20 cellular contexts compared by ENCODE assay signal in the genomic region with DNA sequence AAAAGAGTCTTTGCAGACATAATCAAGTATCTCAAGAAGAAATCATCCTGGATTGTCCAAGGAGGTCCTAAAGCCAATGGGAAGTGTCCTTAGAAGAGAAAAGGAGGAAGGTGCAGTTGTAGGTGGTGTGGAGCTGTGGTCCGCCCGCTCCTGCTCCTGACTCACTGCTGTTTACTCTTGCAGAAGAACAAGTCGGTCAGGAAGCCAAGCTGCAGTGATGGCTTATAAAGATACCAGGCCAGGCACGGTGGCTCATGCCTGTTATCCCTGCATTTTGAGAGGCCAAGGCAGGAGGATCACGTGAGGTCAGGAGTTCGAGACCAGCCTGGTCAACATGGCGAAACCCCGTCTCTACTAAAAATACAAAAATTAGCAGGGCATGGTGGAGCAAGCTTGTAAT.
"Had no signal": no experiment of that assay in that cellular context is flagged by ENCODE, and none has a peak within 500 bp of the region (broad histone marks: within the 10 kb centered on the region; RNA-seq: fewer than 3 reads in every experiment).

No MANE protein-coding gene starts in this region.

- H3K36me3 ChIP-seq: lower lobe of right lung, sigmoid colon, spleen, thoracic aorta, upper lobe of right lung had no signal

- DNase-seq: activated CD4-positive, alpha-beta T cell treated with anti-CD3 and anti-CD28 coated beads for 4 hours; activated CD8-positive, alpha-beta memory T cell treated with anti-CD3 and anti-CD28 coated beads, Interleukin-2, amount 50 U/mL, for 4 hours; activated CD8-positive, alpha-beta T cell treated with anti-CD3 and anti-CD28 coated beads for 36 hours; activated effector memory CD4-positive, alpha-beta T cell treated with anti-CD3 and anti-CD28 coated beads, Interleukin-2, amount 50 U/mL, for 16 hours; activated T-cell treated with anti-CD3 and anti-CD28 coated beads, Interleukin-2, amount 50 U/mL, for 48 hours; amniotic stem cell; body of pancreas; foreskin fibroblast; glutamatergic neuron; hypothalamus; kidney glomerular epithelial cell; lower lobe of right lung; midbrain; sigmoid colon; spleen; upper lobe of right lung had no signal

- H3K27me3 ChIP-seq: body of pancreas, sigmoid colon, upper lobe of right lung had no signal

- H3K4me3 ChIP-seq: body of pancreas, coronary artery, lower lobe of right lung, sigmoid colon, spleen, thoracic aorta, upper lobe of right lung had no signal

- H3K9me3 ChIP-seq: body of pancreas, lower lobe of right lung, sigmoid colon, spleen, thoracic aorta, upper lobe of right lung had no signal

- H3K4me1 ChIP-seq: lower lobe of right lung, sigmoid colon, spleen, upper lobe of right lung had no signal

- ATAC-seq: activated CD8-positive, alpha-beta T cell treated with anti-CD3 and anti-CD28 coated beads for 36 hours; activated naive CD4-positive, alpha-beta T cell treated with anti-CD3 and anti-CD28 coated beads, Interleukin-2, amount 50 U/mL, for 72 hours; body of pancreas; lower lobe of right lung; upper lobe of right lung; WTC11 had no signal

- H3K27ac ChIP-seq: body of pancreas, coronary artery, lower lobe of right lung, sigmoid colon, spleen, thoracic aorta, upper lobe of right lung had no signal
